8 cellular contexts compared by ENCODE assay signal in the genomic region with DNA sequence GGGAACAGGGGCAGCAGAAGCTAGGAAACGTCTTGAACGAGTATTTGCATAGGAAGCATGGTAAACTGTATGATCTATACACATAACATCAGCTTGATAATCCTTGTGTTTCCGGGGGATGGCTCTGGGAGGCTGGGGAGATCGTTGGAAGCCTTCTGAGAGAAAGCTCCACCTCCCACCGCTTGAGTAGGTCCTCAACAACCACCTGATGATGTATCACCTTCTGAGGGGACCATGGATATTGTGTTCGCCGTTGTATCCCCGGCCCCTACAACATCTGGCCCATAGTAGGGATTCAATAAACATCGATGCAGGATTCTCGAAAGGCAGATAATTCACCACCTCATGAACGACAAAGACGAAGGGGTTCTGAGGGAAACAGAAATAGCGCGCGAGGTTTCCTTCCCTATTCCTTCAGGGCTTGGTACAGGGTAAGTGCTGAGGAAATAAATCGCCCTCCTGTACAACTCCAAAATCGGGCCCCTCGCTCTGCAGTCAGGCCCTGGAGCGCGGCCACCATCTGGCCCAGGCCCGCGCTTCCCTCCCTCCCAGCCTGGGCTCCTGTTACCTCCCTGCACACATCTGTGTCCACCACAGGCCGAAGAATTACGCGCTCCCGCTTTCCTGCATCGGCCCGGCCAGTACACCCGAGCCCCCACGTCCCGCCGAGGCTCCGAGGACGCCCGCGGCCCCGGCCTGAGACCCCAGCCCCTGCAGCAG.
A peak's percentile ranks its signal among the peaks of the same experiment; 100 is the strongest.
DNase-seq lines count a peak whose midpoint lies in the region; ATAC-seq, FAIRE-seq and TF ChIP-seq lines count a peak whose summit lies in the region.
"Not testable (repeated sequence)": the region's sequence is repeated elsewhere in the genome, so short reads cannot be mapped to it uniquely, and the experiment has no call there.

No MANE protein-coding gene starts in this region.

- TF ChIP-seq EP300 in HepG2 (IDR thresholded peaks at IDR 0.05; ENCODE audit: low read depth in 2 of 2, low read length in 2 of 2); HepG2 (CRISPR knock-in tag; IDR thresholded peaks at IDR 0.05; ENCODE audit: borderline replicate concordance): not testable (repeated sequence)

- intact Hi-C loops in activated CD4-positive, alpha-beta memory T cell treated with anti-CD3 and anti-CD28 coated beads for 36 hours (cut with micrococcal nuclease); HepG2 (cut with micrococcal nuclease; ENCODE audit: unreplicated experiment): not testable (repeated sequence)

- not testable (repeated sequence) for H3K27ac ChIP-seq in CD4-positive, CD25-positive, alpha-beta regulatory T cell (ENCODE audit: insufficient read depth, low read length, poor library complexity, severe bottlenecking); coronary artery; HepG2 (ENCODE audit: extremely low read length, insufficient read depth, low read length)

- not testable (repeated sequence) for H3K79me2 ChIP-seq in HepG2 (ENCODE audit: insufficient read depth, low read length)

- in situ Hi-C loops in HepG2 (cut with HindIII; ENCODE audit: extremely low pct_ligation_motif_present, low pct_unique_long_range_greater_than_20kb): not testable (repeated sequence)

- 0 out of 2 replicates have a peak overlapping the region, but pooled peaks have one; percentile 23 for H3K4me2 ChIP-seq in HepG2 (ENCODE audit: low read depth, low read length)

- BruUV-seq in HepG2 (replicated peaks; lab: Mats Ljungman, UMichigan): TSS peak; percentile 96

- FAIRE-seq in HepG2 (lab: Jason Lieb, UNC): peak; percentile 52

- not testable (repeated sequence) for H2AFZ ChIP-seq in HepG2 (ENCODE audit: low read length)

- WGBS in HepG2 (ENCODE audit: low lambda C conversion rate): 33% methylated on average over 3 of the region's 37 CpGs

- TF ChIP-seq CTCF in coronary artery (IDR thresholded peaks at IDR 0.05); HepG2 (CRISPR knock-in tag; IDR thresholded peaks at IDR 0.05): not testable (repeated sequence)

- H4K20me1 ChIP-seq in HepG2 (ENCODE audit: insufficient read depth, low read length): not testable (repeated sequence)

- peak overlapping the region; percentile 48 for H3K4me3 ChIP-seq in CD4-positive, CD25-positive, alpha-beta regulatory T cell (ENCODE audit: low read depth, low read length)
- H3K4me3 ChIP-seq in coronary artery (peak overlapping the region; percentile 61), HepG2 (replicated peaks in 1 of 3; ENCODE audit: insufficient read depth in 1 of 3, low read depth in 2 of 3, low read length in 3 of 3) (peak overlapping the region in 1 of 3 experiments; percentile 28; a peak in 1 of 6 replicates)

- H3K36me3 ChIP-seq in CD4-positive, CD25-positive, alpha-beta regulatory T cell (ENCODE audit: control insufficient read depth, insufficient read depth, low read length); HepG2 (replicated peaks in 1 of 2; ENCODE audit: control insufficient read depth in 1 of 2, insufficient read depth in 2 of 2, low read length in 2 of 2): not testable (repeated sequence)

- H3K27me3 Mint-ChIP-seq in CD4-positive, CD25-positive, alpha-beta regulatory T cell; activated CD4-positive, alpha-beta memory T cell treated with anti-CD3 and anti-CD28 coated beads for 36 hours: not testable (repeated sequence)

- CTCF ChIA-PET in activated CD4-positive, alpha-beta memory T cell treated with anti-CD3 and anti-CD28 coated beads for 36 hours (lab: Charles Lee); HepG2 (lab: Yijun Ruan, JAX; ENCODE audit: low intra/inter-chr PET ratio, low total read pairs): not testable (repeated sequence)

- H3K9me3 Mint-ChIP-seq in CD4-positive, CD25-positive, alpha-beta regulatory T cell; activated CD4-positive, alpha-beta memory T cell treated with anti-CD3 and anti-CD28 coated beads for 36 hours; stimulated activated effector memory CD8-positive, alpha-beta T cell treated with anti-CD3 and anti-CD28 coated beads, Interleukin-12 subunit alpha, Interleukin-12 subunit beta, amount 100 ng/mL, for 72 hours: not testable (repeated sequence)

- peaks cover 0 to 17% (median 5%) of the 10 kb centered on the region in 4 donors for H3K4me1 Mint-ChIP-seq in CD4-positive, CD25-positive, alpha-beta regulatory T cell
- not testable (repeated sequence) for H3K4me1 Mint-ChIP-seq in activated CD4-positive, alpha-beta memory T cell treated with anti-CD3 and anti-CD28 coated beads for 36 hours (ENCODE audit: low read depth); stimulated activated effector memory CD8-positive, alpha-beta T cell treated with anti-CD3 and anti-CD28 coated beads, Interleukin-12 subunit alpha, Interleukin-12 subunit beta, amount 100 ng/mL, for 72 hours

- ATAC-seq in CD4-positive, CD25-positive, alpha-beta regulatory T cell (ENCODE audit: low read depth in 2 of 2): not testable (repeated sequence)
- peak; percentile 27 for ATAC-seq in GM19452 (IDR thresholded peaks at IDR 0.05; ENCODE audit: unreplicated experiment)
- peak; percentile 39 for ATAC-seq in HG02798 (IDR thresholded peaks at IDR 0.05; ENCODE audit: poor library complexity, unreplicated experiment)
- ATAC-seq in HG03571 (IDR thresholded peaks at IDR 0.05; ENCODE audit: unreplicated experiment): peak; percentile 23
- ATAC-seq in HepG2: peak; percentile 85
- peak; percentile 54 for ATAC-seq in stimulated activated effector memory CD8-positive, alpha-beta T cell treated with anti-CD3 and anti-CD28 coated beads, Interleukin-12 subunit alpha, Interleukin-12 subunit beta, amount 100 ng/mL, for 72 hours

- H3K27me3 ChIP-seq in CD4-positive, CD25-positive, alpha-beta regulatory T cell (ENCODE audit: control insufficient read depth, insufficient read depth, low read length); HepG2 (ENCODE audit: control insufficient read depth in 1 of 2, insufficient read depth in 2 of 2, low read length in 2 of 2): not testable (repeated sequence)

- H3K9me3 ChIP-seq in CD4-positive, CD25-positive, alpha-beta regulatory T cell (ENCODE audit: control insufficient read depth in 2 of 2, low read length in 2 of 2); HepG2 (ENCODE audit: low read length): not testable (repeated sequence)

- POLR2A ChIA-PET in activated CD4-positive, alpha-beta memory T cell treated with anti-CD3 and anti-CD28 coated beads for 36 hours (lab: Charles Lee); HepG2 (lab: Yijun Ruan, JAX): not testable (repeated sequence)

- H3K9ac ChIP-seq in HepG2 (ENCODE audit: insufficient read depth, low read depth, low read length): not testable (repeated sequence)

- H3K4me1 ChIP-seq in CD4-positive, CD25-positive, alpha-beta regulatory T cell (ENCODE audit: control insufficient read depth, insufficient read depth, low read length, poor library complexity, severe bottlenecking); HepG2 (ENCODE audit: insufficient read depth, low read length): not testable (repeated sequence)

- not testable (repeated sequence) for TF ChIP-seq POLR2A in HepG2 (IDR thresholded peaks at IDR 0.05; ENCODE audit: insufficient read depth in 1 of 2, low read depth in 2 of 2, low read length in 2 of 2)

- H3K4me3 Mint-ChIP-seq in CD4-positive, CD25-positive, alpha-beta regulatory T cell; activated CD4-positive, alpha-beta memory T cell treated with anti-CD3 and anti-CD28 coated beads for 36 hours; stimulated activated effector memory CD8-positive, alpha-beta T cell treated with anti-CD3 and anti-CD28 coated beads, Interleukin-12 subunit alpha, Interleukin-12 subunit beta, amount 100 ng/mL, for 72 hours: not testable (repeated sequence)

- not testable (repeated sequence) for TF ChIP-seq RAD21 in HepG2 (CRISPR knock-in tag; IDR thresholded peaks at IDR 0.05)

- not testable (repeated sequence) for DNase-seq in CD4-positive, CD25-positive, alpha-beta regulatory T cell; coronary artery (ENCODE audit: low spot score); HepG2 (ENCODE audit: low spot score)
- DNase-seq in activated CD4-positive, alpha-beta memory T cell treated with anti-CD3 and anti-CD28 coated beads for 36 hours: peak; percentile 15
- DNase-seq in stimulated activated effector memory CD8-positive, alpha-beta T cell treated with anti-CD3 and anti-CD28 coated beads, Interleukin-12 subunit alpha, Interleukin-12 subunit beta, amount 100 ng/mL, for 72 hours (ENCODE audit: low spot score in 2 of 2): peak in 1 of 2 donors; percentile 51

- H3K36me3 Mint-ChIP-seq in CD4-positive, CD25-positive, alpha-beta regulatory T cell; activated CD4-positive, alpha-beta memory T cell treated with anti-CD3 and anti-CD28 coated beads for 36 hours; stimulated activated effector memory CD8-positive, alpha-beta T cell treated with anti-CD3 and anti-CD28 coated beads, Interleukin-12 subunit alpha, Interleukin-12 subunit beta, amount 100 ng/mL, for 72 hours: not testable (repeated sequence)

- H3K27ac Mint-ChIP-seq in CD4-positive, CD25-positive, alpha-beta regulatory T cell; activated CD4-positive, alpha-beta memory T cell treated with anti-CD3 and anti-CD28 coated beads for 36 hours; stimulated activated effector memory CD8-positive, alpha-beta T cell treated with anti-CD3 and anti-CD28 coated beads, Interleukin-12 subunit alpha, Interleukin-12 subunit beta, amount 100 ng/mL, for 72 hours: not testable (repeated sequence)
